ENCODE assay signal across 19 cellular contexts in the genomic region with DNA sequence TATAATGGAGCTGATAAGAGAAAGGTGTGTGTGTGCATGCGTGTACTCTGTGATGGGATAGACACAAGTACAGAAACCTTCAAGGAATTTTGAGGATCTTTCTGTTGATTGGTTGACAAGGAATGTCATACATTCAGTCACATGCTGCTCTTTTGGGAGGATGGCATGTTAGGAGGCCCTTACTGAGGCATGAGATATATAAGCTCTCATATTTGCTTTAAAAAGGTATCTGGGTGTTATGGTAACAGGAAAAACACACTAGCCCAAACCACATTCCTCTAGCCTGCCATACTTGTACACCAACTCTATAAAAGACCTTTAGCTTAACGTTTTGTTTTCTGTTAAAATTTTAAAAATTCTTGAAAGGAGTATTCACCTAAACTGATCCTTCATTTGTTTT.
"Had no signal": no experiment of that assay in that cellular context is flagged by ENCODE, and none has a peak within 500 bp of the region (broad histone marks: within the 10 kb centered on the region; RNA-seq: fewer than 3 reads in every experiment).

No MANE protein-coding gene starts in this region.

- H3K27me3 Mint-ChIP-seq: activated CD8-positive, alpha-beta T cell treated with anti-CD3 and anti-CD28 coated beads for 36 hours; activated naive CD8-positive, alpha-beta T cell had no signal

- H3K4me3 ChIP-seq: right atrium auricular region, transverse colon had no signal

- H3K9me3 Mint-ChIP-seq: activated T-cell treated with anti-CD3 and anti-CD28 coated beads, Interleukin-2, amount 50 U/mL, for 4 hours had no signal

- H3K4me1 ChIP-seq: right atrium auricular region had no signal

- DNase-seq: activated CD4-positive, alpha-beta T cell treated with anti-CD3 and anti-CD28 coated beads for 4 hours; activated CD8-positive, alpha-beta T cell treated with anti-CD3 and anti-CD28 coated beads for 36 hours; activated effector memory CD4-positive, alpha-beta T cell treated with anti-CD3 and anti-CD28 coated beads, Interleukin-2, amount 50 U/mL, for 16 hours; activated T-cell treated with anti-CD3 and anti-CD28 coated beads, Interleukin-2, amount 50 U/mL, for 4 hours; amniotic stem cell; effector CD8-positive, alpha-beta T cell; mesenchymal stem cell; nucleus accumbens; stimulated activated CD4-positive, alpha-beta T cell treated with anti-CD3 and anti-CD28 coated beads, Interleukin-4, amount 100 ng/mL, for 4 hours; stimulated activated CD8-positive, alpha-beta memory T cell treated with anti-CD3 and anti-CD28 coated beads, Interleukin-4, amount 100 ng/mL, for 48 hours; stimulated activated naive CD4-positive, alpha-beta T cell treated with Interleukin-2 at 50 U/mL for 16 hours; substantia nigra; T-helper 2 cell; transverse colon had no signal

- H3K4me3 Mint-ChIP-seq: activated CD8-positive, alpha-beta T cell treated with anti-CD3 and anti-CD28 coated beads for 36 hours; activated naive CD8-positive, alpha-beta T cell; activated T-cell treated with anti-CD3 and anti-CD28 coated beads, Interleukin-2, amount 50 U/mL, for 4 hours; central memory CD8-positive, alpha-beta T cell; nephron; WTC11 had no signal

- H3K36me3 ChIP-seq: right atrium auricular region, transverse colon had no signal

- H3K36me3 Mint-ChIP-seq: activated naive CD8-positive, alpha-beta T cell; WTC11 had no signal

- H3K27me3 ChIP-seq: right atrium auricular region, transverse colon had no signal

- H3K27ac ChIP-seq: right atrium auricular region, transverse colon had no signal

- H3K4me1 Mint-ChIP-seq: central memory CD8-positive, alpha-beta T cell had no signal

- H3K27ac Mint-ChIP-seq: activated CD8-positive, alpha-beta T cell treated with anti-CD3 and anti-CD28 coated beads for 36 hours; activated naive CD8-positive, alpha-beta T cell; nephron; WTC11 had no signal

- H3K9me3 ChIP-seq: right atrium auricular region, transverse colon had no signal
